ENCODE assay signal across 1 cellular context in genomic region chr4:119039160-119039559, GRCh38.
TF ChIP-seq lines count a peak whose summit lies in the region.

No MANE protein-coding gene starts in this region.

TF ChIP-seq in GM23338, 12 proteins besides CTCF, POLR2A, EP300 and RAD21 (continued from another document):
- TF ChIP-seq, protein P1, sequence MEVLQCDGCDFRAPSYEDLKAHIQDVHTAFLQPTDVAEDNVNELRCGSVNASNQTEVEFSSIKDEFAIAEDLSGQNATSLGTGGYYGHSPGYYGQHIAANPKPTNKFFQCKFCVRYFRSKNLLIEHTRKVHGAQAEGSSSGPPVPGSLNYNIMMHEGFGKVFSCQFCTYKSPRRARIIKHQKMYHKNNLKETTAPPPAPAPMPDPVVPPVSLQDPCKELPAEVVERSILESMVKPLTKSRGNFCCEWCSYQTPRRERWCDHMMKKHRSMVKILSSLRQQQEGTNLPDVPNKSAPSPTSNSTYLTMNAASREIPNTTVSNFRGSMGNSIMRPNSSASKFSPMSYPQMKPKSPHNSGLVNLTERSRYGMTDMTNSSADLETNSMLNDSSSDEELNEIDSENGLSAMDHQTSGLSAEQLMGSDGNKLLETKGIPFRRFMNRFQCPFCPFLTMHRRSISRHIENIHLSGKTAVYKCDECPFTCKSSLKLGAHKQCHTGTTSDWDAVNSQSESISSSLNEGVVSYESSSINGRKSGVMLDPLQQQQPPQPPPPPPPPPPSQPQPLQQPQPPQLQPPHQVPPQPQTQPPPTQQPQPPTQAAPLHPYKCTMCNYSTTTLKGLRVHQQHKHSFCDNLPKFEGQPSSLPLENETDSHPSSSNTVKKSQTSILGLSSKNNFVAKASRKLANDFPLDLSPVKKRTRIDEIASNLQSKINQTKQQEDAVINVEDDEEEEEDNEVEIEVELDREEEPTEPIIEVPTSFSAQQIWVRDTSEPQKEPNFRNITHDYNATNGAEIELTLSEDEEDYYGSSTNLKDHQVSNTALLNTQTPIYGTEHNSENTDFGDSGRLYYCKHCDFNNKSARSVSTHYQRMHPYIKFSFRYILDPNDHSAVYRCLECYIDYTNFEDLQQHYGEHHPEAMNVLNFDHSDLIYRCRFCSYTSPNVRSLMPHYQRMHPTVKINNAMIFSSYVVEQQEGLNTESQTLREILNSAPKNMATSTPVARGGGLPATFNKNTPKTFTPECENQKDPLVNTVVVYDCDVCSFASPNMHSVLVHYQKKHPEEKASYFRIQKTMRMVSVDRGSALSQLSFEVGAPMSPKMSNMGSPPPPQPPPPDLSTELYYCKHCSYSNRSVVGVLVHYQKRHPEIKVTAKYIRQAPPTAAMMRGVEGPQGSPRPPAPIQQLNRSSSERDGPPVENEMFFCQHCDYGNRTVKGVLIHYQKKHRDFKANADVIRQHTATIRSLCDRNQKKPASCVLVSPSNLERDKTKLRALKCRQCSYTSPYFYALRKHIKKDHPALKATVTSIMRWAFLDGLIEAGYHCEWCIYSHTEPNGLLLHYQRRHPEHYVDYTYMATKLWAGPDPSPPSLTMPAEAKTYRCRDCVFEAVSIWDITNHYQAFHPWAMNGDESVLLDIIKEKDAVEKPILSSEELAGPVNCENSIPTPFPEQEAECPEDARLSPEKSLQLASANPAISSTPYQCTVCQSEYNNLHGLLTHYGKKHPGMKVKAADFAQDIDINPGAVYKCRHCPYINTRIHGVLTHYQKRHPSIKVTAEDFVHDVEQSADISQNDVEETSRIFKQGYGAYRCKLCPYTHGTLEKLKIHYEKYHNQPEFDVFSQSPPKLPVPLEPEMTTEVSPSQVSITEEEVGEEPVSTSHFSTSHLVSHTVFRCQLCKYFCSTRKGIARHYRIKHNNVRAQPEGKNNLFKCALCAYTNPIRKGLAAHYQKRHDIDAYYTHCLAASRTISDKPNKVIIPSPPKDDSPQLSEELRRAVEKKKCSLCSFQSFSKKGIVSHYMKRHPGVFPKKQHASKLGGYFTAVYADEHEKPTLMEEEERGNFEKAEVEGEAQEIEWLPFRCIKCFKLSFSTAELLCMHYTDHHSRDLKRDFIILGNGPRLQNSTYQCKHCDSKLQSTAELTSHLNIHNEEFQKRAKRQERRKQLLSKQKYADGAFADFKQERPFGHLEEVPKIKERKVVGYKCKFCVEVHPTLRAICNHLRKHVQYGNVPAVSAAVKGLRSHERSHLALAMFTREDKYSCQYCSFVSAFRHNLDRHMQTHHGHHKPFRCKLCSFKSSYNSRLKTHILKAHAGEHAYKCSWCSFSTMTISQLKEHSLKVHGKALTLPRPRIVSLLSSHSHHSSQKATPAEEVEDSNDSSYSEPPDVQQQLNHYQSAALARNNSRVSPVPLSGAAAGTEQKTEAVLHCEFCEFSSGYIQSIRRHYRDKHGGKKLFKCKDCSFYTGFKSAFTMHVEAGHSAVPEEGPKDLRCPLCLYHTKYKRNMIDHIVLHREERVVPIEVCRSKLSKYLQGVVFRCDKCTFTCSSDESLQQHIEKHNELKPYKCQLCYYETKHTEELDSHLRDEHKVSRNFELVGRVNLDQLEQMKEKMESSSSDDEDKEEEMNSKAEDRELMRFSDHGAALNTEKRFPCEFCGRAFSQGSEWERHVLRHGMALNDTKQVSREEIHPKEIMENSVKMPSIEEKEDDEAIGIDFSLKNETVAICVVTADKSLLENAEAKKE (CRISPR knock-in tag; IDR thresholded peaks at IDR 0.05): no peak
- TF ChIP-seq JUNB (IDR thresholded peaks at IDR 0.05; ENCODE audit: unreplicated experiment) (no peak), CREB1 (CRISPR knock-in tag; IDR thresholded peaks at IDR 0.05; ENCODE audit: low read depth) (no peak)
